Comparison of ENCODE assay signal across 1 cellular context in genomic region chr5:1318659-1319251, GRCh38.
TF ChIP-seq lines count a peak whose summit lies in the region.

No MANE protein-coding gene starts in this region.

TF ChIP-seq in K562, 482 proteins besides CTCF, POLR2A, EP300 and RAD21 (continued from another document):
- no peak for TF ChIP-seq ZNF280A (IDR thresholded peaks at IDR 0.05; ENCODE audit: low read depth, partially characterized antibody)
TF ChIP-seq in K562: peak in this region for 1.
